20 cellular contexts compared by ENCODE assay signal in the genomic region with DNA sequence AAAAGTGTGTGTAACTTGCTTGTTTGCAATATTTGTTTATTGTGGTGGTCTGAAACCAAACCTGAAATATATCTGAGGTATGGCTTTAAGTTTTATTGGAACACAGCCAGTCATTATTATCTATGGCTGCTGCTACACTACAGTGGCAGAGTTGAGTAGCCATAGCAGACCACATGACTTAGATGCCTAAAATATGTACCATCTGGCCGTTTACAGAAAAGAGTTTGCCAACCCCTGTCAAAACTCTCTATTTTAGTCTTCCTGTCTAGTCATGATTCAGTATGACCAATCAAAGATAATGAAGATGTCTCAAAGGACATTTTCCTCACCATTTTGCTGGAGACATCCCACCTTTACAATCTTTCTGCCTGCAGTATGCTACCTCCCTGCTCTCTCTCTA.
DNase-seq lines count a peak whose midpoint lies in the region; ATAC-seq and TF ChIP-seq lines count a peak whose summit lies in the region.
"Had no signal": no experiment of that assay in that cellular context is flagged by ENCODE, and none has a peak within 500 bp of the region (broad histone marks: within the 10 kb centered on the region; RNA-seq: fewer than 3 reads in every experiment).

No MANE protein-coding gene starts in this region.

- H2AFZ ChIP-seq in GM23248 (no peak overlapping the region), MM.1S (ENCODE audit: low read length) (no peak overlapping the region)

- TF ChIP-seq CTCF in MM.1S (IDR thresholded peaks at IDR 0.05; ENCODE audit: low read length) (no peak), cardiac fibroblast (IDR thresholded peaks at IDR 0.05; ENCODE audit: low read depth, low read length) (no peak), breast epithelium (IDR thresholded peaks at IDR 0.05) (no peak)

- DNase-seq in GM23248 (peak; percentile 30), MM.1S (peak; percentile 44), cardiac fibroblast (ENCODE audit: low read depth in 2 of 2) (peak; percentile 64 to 65), foreskin melanocyte (peak; percentile 42), caudate nucleus (lab: John Stamatoyannopoulos, UW) (no peak), breast epithelium (ENCODE audit: low spot score in 2 of 2) (no peak)
- DNase-seq in activated CD4-positive, CD25-positive, alpha-beta regulatory T cell (lab: John Stamatoyannopoulos, UW) = no peak
- DNase-seq: C1 segment of cervical spinal cord; CD8-positive, alpha-beta memory T cell; DMS79; GOT3; MV-4-11; NCI-H1417 treated with DMSO at 0.1 percent for 48 hours; NCI-H1930; NCI-H69; Peyer's patch; SHP77 had no signal

- no peak for ATAC-seq in HG03565 (IDR thresholded peaks at IDR 0.05; ENCODE audit: unreplicated experiment)
- ATAC-seq: K562 had no signal

- no peak for TF ChIP-seq POLR2A in breast epithelium (IDR thresholded peaks at IDR 0.05)

- H4K20me1 ChIP-seq in GM23248 (ENCODE audit: insufficient read depth) (no peaks in the 10 kb centered on the region), MM.1S (ENCODE audit: insufficient read depth, low read length) (no peaks in the 10 kb centered on the region)

- H3K4me2 ChIP-seq in GM23248 (ENCODE audit: unreplicated experiment) (no peak overlapping the region), MM.1S (ENCODE audit: low read depth, low read length) (0 out of 2 replicates have a peak overlapping the region, but pooled peaks have one; percentile 1)

- H3K9me2 ChIP-seq in GM23248 (ENCODE audit: insufficient read depth) (no peaks in the 10 kb centered on the region), MM.1S (replicated peaks; ENCODE audit: insufficient read depth, low read length) (no peaks in the 10 kb centered on the region)

- H3K9me3 ChIP-seq in GM23248 (ENCODE audit: low read depth) (no peaks in the 10 kb centered on the region), MM.1S (replicated peaks; ENCODE audit: insufficient read depth, low read length) (no peaks in the 10 kb centered on the region), breast epithelium (no peaks in the 10 kb centered on the region)
- H3K9me3 ChIP-seq: Peyer's patch had no signal

- H3K79me2 ChIP-seq in GM23248 (ENCODE audit: insufficient read depth) (no peaks in the 10 kb centered on the region), MM.1S (ENCODE audit: low read length) (no peaks in the 10 kb centered on the region)

- intact Hi-C loops in breast epithelium (cut with DNase I; ENCODE audit: low total_unique reads) = no loop called here

- H3K27me3 ChIP-seq in GM23248 (replicated peaks; ENCODE audit: insufficient read depth) (no peaks in the 10 kb centered on the region), MM.1S (replicated peaks; ENCODE audit: insufficient read depth, low read length) (no peaks in the 10 kb centered on the region), breast epithelium (no peaks in the 10 kb centered on the region)
- H3K27me3 ChIP-seq: Peyer's patch had no signal

- H3F3A ChIP-seq in GM23248 (ENCODE audit: insufficient read depth) (no peaks in the 10 kb centered on the region; the same call in 1 of the 2 replicates), MM.1S (ENCODE audit: insufficient read depth, low read length) (peaks cover 11% of the 10 kb centered on the region)

- H3K9ac ChIP-seq in GM23248 (no peak overlapping the region), MM.1S (ENCODE audit: low read length) (no peak overlapping the region)

- no peaks in the 10 kb centered on the region for H3K36me3 ChIP-seq in GM23248 (ENCODE audit: low read depth)
- H3K36me3 ChIP-seq in MM.1S (replicated peaks; ENCODE audit: insufficient read depth, low read length) = no peaks in the 10 kb centered on the region
- H3K36me3 ChIP-seq in breast epithelium = no peaks in the 10 kb centered on the region
- H3K36me3 ChIP-seq: Peyer's patch had no signal

- H3K27ac ChIP-seq in GM23248 (no peak overlapping the region), MM.1S (ENCODE audit: low read length) (no peak overlapping the region), caudate nucleus (ENCODE audit: low read depth, low read length) (no peak overlapping the region), breast epithelium (no peak overlapping the region)
- H3K27ac ChIP-seq: Peyer's patch, SK-N-MC had no signal

- H3K4me3 ChIP-seq in GM23248 (no peak overlapping the region), MM.1S (ENCODE audit: low read length) (no peak overlapping the region), cardiac fibroblast (replicated peaks in 1 of 2; ENCODE audit: low read depth in 2 of 2, low read length in 2 of 2) (no peak overlapping the region), breast epithelium (no peak overlapping the region)
- H3K4me3 ChIP-seq: K562, Peyer's patch, SK-N-MC had no signal

- in situ Hi-C loops in GM23248 (cut with MboI) = no loop called here

- 0 to 4% methylated on average over 1 of the region's 1 CpG for WGBS in GM23248 (ENCODE audit: low coverage in 1 of 2, low lambda C conversion rate in 2 of 2, missing lambda C conversion rate in 2 of 2), 2 experiments

- H3K4me1 ChIP-seq in GM23248 (ENCODE audit: insufficient read depth) (peaks cover 5% of the 10 kb centered on the region; the same call in 1 of the 2 replicates), MM.1S (ENCODE audit: low read length) (peaks cover 28% of the 10 kb centered on the region), breast epithelium (no peaks in the 10 kb centered on the region)
- H3K4me1 ChIP-seq: Peyer's patch had no signal

Comparison
In these comparisons a context has a peak if more than half of its experiments do, and no peak if none do; other contexts are left out.
1. DNase-seq: peak in GM23248 (single experiment), MM.1S (single experiment), cardiac fibroblast (2 of 2) and foreskin melanocyte (single experiment); none in caudate nucleus (0 of 61), activated CD4-positive, CD25-positive, alpha-beta regulatory T cell (0 of 4) and breast epithelium (0 of 2).